ENCODE assay signal across 25 cellular contexts in the genomic region with DNA sequence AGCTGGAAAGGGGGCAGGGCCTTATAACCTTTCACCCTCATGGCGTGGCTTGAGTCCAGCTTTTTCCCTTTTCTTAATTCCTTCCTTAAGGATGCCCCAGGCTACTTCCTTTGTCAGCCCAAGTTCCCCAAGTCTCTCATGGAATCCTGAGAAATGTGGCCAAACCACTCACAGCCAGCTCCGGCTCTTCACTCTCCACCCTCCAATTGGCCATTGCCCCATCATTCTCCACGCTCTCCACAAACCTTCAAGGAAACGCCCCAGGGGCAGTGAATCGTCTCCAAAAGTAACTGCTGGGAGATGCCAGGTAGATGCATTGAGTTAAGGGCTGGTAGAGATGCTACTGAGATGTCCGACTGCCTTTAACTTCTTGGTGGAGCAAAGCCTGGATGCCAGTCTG.
DNase-seq lines count a peak whose midpoint lies in the region; ATAC-seq and TF ChIP-seq lines count a peak whose summit lies in the region.
"Had no signal": no experiment of that assay in that cellular context is flagged by ENCODE, and none has a peak within 500 bp of the region (broad histone marks: within the 10 kb centered on the region; RNA-seq: fewer than 3 reads in every experiment).

No MANE protein-coding gene starts in this region.

- 0 out of 2 replicates have a peak, but pooled peaks cover 3% of the 10 kb centered on the region for H3K36me3 ChIP-seq in PC-3 (ENCODE audit: low read depth, low read length)

- intact Hi-C loops in PC-3 (cut with micrococcal nuclease) (loop anchor here (10.0 kb wide), 1 partner anchor 70 kb away; no protein-coding TSS in a partner anchor), posterior vena cava (cut with DNase I) (loop anchor here in 1 of 2 donors (10.0 kb wide), 1 partner anchor 70 kb away; no protein-coding TSS in a partner anchor)

- no peaks in the 10 kb centered on the region for H3K79me2 ChIP-seq in PC-3 (ENCODE audit: low read length)

- no peaks in the 10 kb centered on the region for H3K4me1 ChIP-seq in PC-3 (ENCODE audit: insufficient read depth, low read length)

- peak; percentile 38 for DNase-seq in AG08395 (ENCODE audit: low spot score)
- peak; percentile 52 for DNase-seq in PC-3
- peak; percentile 36 for DNase-seq in epithelial cell of esophagus (ENCODE audit: low read depth)
- DNase-seq in posterior vena cava (ENCODE audit: low spot score): peak; percentile 30
- DNase-seq in DMS53 treated with DMSO at 0.1 percent for 48 hours (lab: John Stamatoyannopoulos, UW; ENCODE audit: unreplicated experiment): no peak
- DNase-seq: 8988T; Calu3; CD8-positive, alpha-beta memory T cell; EL; H9; HFFc6; Kasumi-1; NCI-H1092; NCI-H1436; NCI-H187 treated with DMSO at 0.1 percent for 48 hours; NCI-H2227 treated with DMSO at 0.1 percent for 48 hours; NCI-H510A treated with DMSO at 0.1 percent for 48 hours; NCI-H748 treated with DMSO at 0.1 percent for 48 hours; NK-92 treated with Interleukin-12 subunit alpha and Interleukin-12 subunit beta, amount 100 ng/mL, for 24 hours; RPMI8226; SHP77; SW 1271 had no signal

- TF ChIP-seq CTCF in PC-3 (conservative IDR thresholded peaks at IDR 0.05; ENCODE audit: low read depth, low read length): no peak
- TF ChIP-seq CTCF in epithelial cell of esophagus (IDR thresholded peaks at IDR 0.05; ENCODE audit: insufficient read depth, low read depth, low read length, missing control alignments): no peak

- H4K20me1 ChIP-seq in PC-3 (ENCODE audit: low read length): no peaks in the 10 kb centered on the region

- no peaks in the 10 kb centered on the region for H3K9me2 ChIP-seq in PC-3 (replicated peaks; ENCODE audit: low read length)

- POLR2A ChIA-PET in PC-3 (lab: Charles Lee; ENCODE audit: unreplicated experiment): no interaction called here

- H3K27me3 ChIP-seq in PC-3 (ENCODE audit: low read length): no peaks in the 10 kb centered on the region

- H2AFZ ChIP-seq in PC-3 (ENCODE audit: low read length): no peak overlapping the region

- H3K9ac ChIP-seq in PC-3 (ENCODE audit: low read length): no peak overlapping the region

- no peaks in the 10 kb centered on the region for H3K9me3 ChIP-seq in PC-3 (ENCODE audit: low read length)

- CTCF ChIA-PET in PC-3 (lab: Charles Lee): no interaction called here

- H3K4me2 ChIP-seq in PC-3 (ENCODE audit: low read length): no peak overlapping the region

- H3F3A ChIP-seq in PC-3 (ENCODE audit: low read length, unreplicated experiment): no peaks in the 10 kb centered on the region

- H3K4me3 ChIP-seq in PC-3 (ENCODE audit: low read length): no peak overlapping the region
- H3K4me3 ChIP-seq in epithelial cell of esophagus (ENCODE audit: low read length): no peak overlapping the region

- ATAC-seq in PC-3 (no peak), GM18909 (IDR thresholded peaks at IDR 0.05; ENCODE audit: poor library complexity, unreplicated experiment) (no peak), GM19463 (IDR thresholded peaks at IDR 0.05; ENCODE audit: unreplicated experiment) (no peak)

- no TSS peak for BruUV-seq in PC-3 (replicated peaks; lab: Mats Ljungman, UMichigan)

- no peak overlapping the region for H3K27ac ChIP-seq in PC-3 (ENCODE audit: low read length)
- H3K27ac ChIP-seq: C4-2B had no signal
